14 cellular contexts compared by ENCODE assay signal in genomic region chr6:52499681-52500239, GRCh38.
DNase-seq lines count a peak whose midpoint lies in the region; ATAC-seq and TF ChIP-seq lines count a peak whose summit lies in the region.
"Had no signal": no experiment of that assay in that cellular context is flagged by ENCODE, and none has a peak within 500 bp of the region (broad histone marks: within the 10 kb centered on the region; RNA-seq: fewer than 3 reads in every experiment).

No MANE protein-coding gene starts in this region.

- TF ChIP-seq CTCF in HFFc6 (IDR thresholded peaks at IDR 0.05) (no peak), SU-DHL-6 (IDR thresholded peaks at IDR 0.05; ENCODE audit: insufficient read depth, low read length, poor library complexity, severe bottlenecking) (peak; percentile 17)

- H2AFZ ChIP-seq in SU-DHL-6 (ENCODE audit: low read depth, low read length, severe bottlenecking) = no peak overlapping the region

- no peaks in the 10 kb centered on the region for H3K79me2 ChIP-seq in SU-DHL-6 (ENCODE audit: insufficient read depth, low read length)

- H3K9me2 ChIP-seq in SU-DHL-6 (replicated peaks; ENCODE audit: insufficient read depth, low read length) = no peaks in the 10 kb centered on the region

- H3F3A ChIP-seq in SU-DHL-6 (ENCODE audit: insufficient read depth) = peaks cover 18% of the 10 kb centered on the region

- no peaks in the 10 kb centered on the region for H3K27me3 ChIP-seq in SU-DHL-6 (ENCODE audit: low read length)
- H3K27me3 ChIP-seq in stomach smooth muscle (ENCODE audit: control insufficient read depth in 1 of 2, insufficient read depth in 2 of 2, low read length in 2 of 2) = no peaks in the 10 kb centered on the region
- H3K27me3 ChIP-seq: dorsolateral prefrontal cortex had no signal

- H3K27ac Mint-ChIP-seq in HFFc6 = peak overlapping the region; percentile 88
- H3K27ac Mint-ChIP-seq: CD8-positive, alpha-beta T cell had no signal

- ATAC-seq in left ventricle myocardium superior (peak; percentile 72), GM18870 (IDR thresholded peaks at IDR 0.05; ENCODE audit: unreplicated experiment) (no peak)
- ATAC-seq: CD8-positive, alpha-beta T cell; K562; stimulated activated naive CD8-positive, alpha-beta T cell treated with anti-CD3 and anti-CD28 coated beads, Interleukin-15, amount 100 ng/mL, for 72 hours had no signal

- peaks cover 7% of the 10 kb centered on the region for H3K9me3 Mint-ChIP-seq in HFFc6

- intact Hi-C loops in left ventricle myocardium superior (cut with micrococcal nuclease) = loop anchor here (5.0 kb wide), 2 partner anchors 78 to 82 kb away; partner anchors contain the start of gene TRAM2

- DNase-seq in HFFc6 = no peak
- peak; percentile 77 for DNase-seq in left ventricle myocardium superior
- DNase-seq in NCI-H2029 (lab: John Stamatoyannopoulos, UW) = no peak
- no peak for DNase-seq in HCEC 1CT
- DNase-seq: activated T-cell treated with anti-CD3 and anti-CD28 coated beads, Interleukin-2, amount 50 U/mL, for 1 hour; CD8-positive, alpha-beta T cell; dorsolateral prefrontal cortex; NCI-H1694; NCI-H748 treated with DMSO at 0.1 percent for 48 hours; stimulated activated naive CD8-positive, alpha-beta T cell treated with anti-CD3 and anti-CD28 coated beads, Interleukin-15, amount 100 ng/mL, for 72 hours had no signal

- H3K36me3 Mint-ChIP-seq in HFFc6 (ENCODE audit: low read depth) = peaks cover 92% of the 10 kb centered on the region

- H3K9me3 ChIP-seq in SU-DHL-6 (ENCODE audit: insufficient read depth, low read length) = no peaks in the 10 kb centered on the region
- H3K9me3 ChIP-seq in stomach smooth muscle (ENCODE audit: control insufficient read depth in 2 of 2, low read length in 2 of 2) = no peaks in the 10 kb centered on the region

- H3K4me3 ChIP-seq in SU-DHL-6 (ENCODE audit: insufficient read depth, low read length, poor library complexity, severe bottlenecking) = no peak overlapping the region
- H3K4me3 ChIP-seq in stomach smooth muscle (ENCODE audit: low read length in 2 of 2) = no peak overlapping the region
- H3K4me3 ChIP-seq: dorsolateral prefrontal cortex, K562 had no signal

- no peaks in the 10 kb centered on the region for H4K20me1 ChIP-seq in SU-DHL-6 (ENCODE audit: low read depth, low read length)

- no peak overlapping the region for H3K4me2 ChIP-seq in SU-DHL-6 (ENCODE audit: low read depth, low read length, poor library complexity, severe bottlenecking)

- H3K27ac ChIP-seq in SU-DHL-6 (ENCODE audit: low read depth, low read length) (peak overlapping the region; percentile 70), stomach smooth muscle (ENCODE audit: low read length) (peak overlapping the region; percentile 49)

- H3K4me3 Mint-ChIP-seq in HFFc6 = peak overlapping the region; percentile 63
- H3K4me3 Mint-ChIP-seq: CD8-positive, alpha-beta T cell; stimulated activated naive CD8-positive, alpha-beta T cell treated with anti-CD3 and anti-CD28 coated beads, Interleukin-15, amount 100 ng/mL, for 72 hours had no signal

- peaks cover 49% of the 10 kb centered on the region for H3K27me3 Mint-ChIP-seq in HFFc6 (ENCODE audit: insufficient read depth)
- H3K27me3 Mint-ChIP-seq: stimulated activated naive CD8-positive, alpha-beta T cell treated with anti-CD3 and anti-CD28 coated beads, Interleukin-15, amount 100 ng/mL, for 72 hours had no signal

- peaks cover 78% of the 10 kb centered on the region for H3K4me1 Mint-ChIP-seq in HFFc6 (ENCODE audit: low read depth)
- H3K4me1 Mint-ChIP-seq: stimulated activated naive CD8-positive, alpha-beta T cell treated with anti-CD3 and anti-CD28 coated beads, Interleukin-15, amount 100 ng/mL, for 72 hours had no signal

- no peak overlapping the region for H3K9ac ChIP-seq in SU-DHL-6 (ENCODE audit: low read length)
- no peak overlapping the region for H3K9ac ChIP-seq in stomach smooth muscle (ENCODE audit: low read length in 2 of 2)

- peaks cover 46% of the 10 kb centered on the region for H3K4me1 ChIP-seq in stomach smooth muscle (ENCODE audit: control insufficient read depth, insufficient read depth, low read length)

- no peaks in the 10 kb centered on the region for H3K36me3 ChIP-seq in SU-DHL-6 (ENCODE audit: low read length)
- peaks cover 9 to 10% of the 10 kb centered on the region in 2 donors for H3K36me3 ChIP-seq in stomach smooth muscle (ENCODE audit: control insufficient read depth in 2 of 2, insufficient read depth in 2 of 2, low read length in 2 of 2)
